Comparison of ENCODE assay signal across 24 cellular contexts in the genomic region with DNA sequence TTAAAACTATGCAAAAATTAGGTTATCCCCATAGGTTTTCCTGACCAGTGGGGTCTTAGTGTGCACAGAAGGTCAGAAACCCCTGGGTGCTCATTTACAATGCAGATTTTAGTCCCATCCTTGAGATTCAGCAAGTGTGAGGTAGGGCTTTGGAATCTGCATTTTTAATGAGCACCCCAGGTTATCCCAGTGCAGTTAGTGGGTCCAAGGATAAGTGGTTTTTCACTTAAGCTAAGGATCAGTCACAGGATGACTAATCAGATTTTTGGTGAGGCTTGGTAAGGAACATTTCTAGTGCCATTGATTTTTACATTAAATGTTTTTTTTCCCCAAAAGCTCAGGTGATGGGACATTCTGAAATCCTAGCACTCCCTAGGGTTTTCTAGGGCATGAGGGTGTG. TPM values are rescaled to one million over a fixed set of nuclear protein-coding genes. Genes with fewer than 3 reads are reported as not detected.
DNase-seq lines count a peak whose midpoint lies in the region; ATAC-seq, FAIRE-seq and TF ChIP-seq lines count a peak whose summit lies in the region.
"Had no signal": no experiment of that assay in that cellular context is flagged by ENCODE, and none has a peak within 500 bp of the region (broad histone marks: within the 10 kb centered on the region; RNA-seq: fewer than 3 reads in every experiment).

No MANE protein-coding gene starts in this region.

- H3K27me3 Mint-ChIP-seq in GM23338 (ENCODE audit: insufficient read depth, low read depth, poor library complexity) = peaks cover 6% of the 10 kb centered on the region
- no peaks in the 10 kb centered on the region for H3K27me3 Mint-ChIP-seq in stimulated activated memory B cell treated with anti-CD40 and anti-IgM and Interleukin-4, amounts not matched to agents 10 μg/mL and 1 μg/mL and 100 μg/mL, for 72 hours
- H3K27me3 Mint-ChIP-seq: CD4-positive, alpha-beta T cell had no signal

- H3K4me3 ChIP-seq in GM23338 = no peak overlapping the region
- H3K4me3 ChIP-seq in HUES64 (ENCODE audit: low read length) = no peak overlapping the region
- peak overlapping the region in 1 of 4 experiments; percentile 21; a peak in 1 of 8 replicates for H3K4me3 ChIP-seq in H1 (ENCODE audit: extremely low read depth in 1 of 4, insufficient read depth in 2 of 4, low read depth in 3 of 4, low read length in 4 of 4)
- H3K4me3 ChIP-seq: BLaER1 had no signal

- H3K9me3 ChIP-seq in HUES64 (ENCODE audit: insufficient read depth, low read depth, low read length) (no peaks in the 10 kb centered on the region), H1 (ENCODE audit: insufficient read depth in 2 of 2, low read depth in 1 of 2, low read length in 1 of 2) (no peaks in the 10 kb centered on the region)
- H3K9me3 ChIP-seq: BLaER1, SK-N-SH had no signal

- H4K8ac ChIP-seq in H1 (ENCODE audit: extremely low read depth, insufficient read depth, low read length) = no peak overlapping the region

- H2BK15ac ChIP-seq in H1 (ENCODE audit: low read length) = no peak overlapping the region

- no peak overlapping the region for H2BK20ac ChIP-seq in H1 (ENCODE audit: low read length)

- no peak overlapping the region for H2BK5ac ChIP-seq in H1 (ENCODE audit: low read depth, low read length)

- H3K79me2 ChIP-seq in GM23338 (replicated peaks; ENCODE audit: insufficient read depth) (peaks cover 53% of the 10 kb centered on the region), H1 (ENCODE audit: control insufficient read depth in 1 of 2, insufficient read depth in 2 of 2, low read length in 2 of 2) (peaks cover 0 to 68% of the 10 kb centered on the region in 2 experiments; a peak in 3 of 4 replicates)

- peak; percentile 55 for FAIRE-seq in H1 (lab: Jason Lieb, UNC)
- FAIRE-seq: G401.6, GM18507, H54 had no signal

- peak overlapping the region; percentile 28 for H4K5ac ChIP-seq in H1 (ENCODE audit: insufficient read length, low read depth, low read length)

- CTCF ChIA-PET in H1 (lab: Charles Lee; ENCODE audit: partially characterized antibody) = interaction anchor here (1.0 to 12.8 kb wide), 4 partner anchors 17 to 83 kb away, joined by 3 to 240 read pairs (median 4); no protein-coding TSS in a partner anchor

- no peaks in the 10 kb centered on the region; the same call in 1 of the 3 replicates for H3K9me3 Mint-ChIP-seq in GM23338
- no peaks in the 10 kb centered on the region for H3K9me3 Mint-ChIP-seq in stimulated activated memory B cell treated with anti-CD40 and anti-IgM and Interleukin-4, amounts not matched to agents 10 μg/mL and 1 μg/mL and 100 μg/mL, for 72 hours
- H3K9me3 Mint-ChIP-seq: CD4-positive, alpha-beta T cell; HFFc6 had no signal

- no peak overlapping the region for H2BK12ac ChIP-seq in H1 (ENCODE audit: low read depth, low read length)

- H3K4me1 ChIP-seq in GM23338 (ENCODE audit: insufficient read depth) (peaks cover 83% of the 10 kb centered on the region), HUES64 (ENCODE audit: insufficient read depth, low read length) (peaks cover 55% of the 10 kb centered on the region), H1 (replicated peaks in 1 of 4; ENCODE audit: control insufficient read depth in 3 of 4, insufficient read depth in 4 of 4, low read length in 3 of 4) (peaks cover 20 to 39% (median 31%) of the 10 kb centered on the region in 4 experiments)

- H3K27ac ChIP-seq in GM23338 (ENCODE audit: low read depth) (no peak overlapping the region; the same call in 1 of the 2 replicates), HUES64 (ENCODE audit: low read depth, low read length) (peak overlapping the region; percentile 67; the same call in 1 of the 2 replicates), H1 (ENCODE audit: low read depth, low read length) (no peak overlapping the region)
- H3K27ac ChIP-seq: BLaER1 had no signal

- peaks cover 3% of the 10 kb centered on the region; the same call in 1 of the 2 replicates for H4K20me1 ChIP-seq in GM23338 (replicated peaks; ENCODE audit: insufficient read depth)
- peaks cover 3 to 18% of the 10 kb centered on the region in 2 experiments for H4K20me1 ChIP-seq in H1 (replicated peaks in 1 of 2; ENCODE audit: control insufficient read depth in 1 of 2, insufficient read depth in 2 of 2, low read length in 2 of 2)

- H2AK5ac ChIP-seq in H1 (ENCODE audit: low read depth, low read length) = no peak overlapping the region

- no peak overlapping the region for H3K4me3 Mint-ChIP-seq in GM23338
- no peak overlapping the region for H3K4me3 Mint-ChIP-seq in stimulated activated memory B cell treated with anti-CD40 and anti-IgM and Interleukin-4, amounts not matched to agents 10 μg/mL and 1 μg/mL and 100 μg/mL, for 72 hours
- H3K4me3 Mint-ChIP-seq: CD4-positive, alpha-beta T cell; HFFc6 had no signal

- DNase-seq in GM23338 (ENCODE audit: low spot score) (peak; percentile 40), H1 (ENCODE audit: low read depth in 1 of 2, low spot score in 2 of 2) (no peak), DMS53 treated with DMSO at 0.1 percent for 48 hours (lab: John Stamatoyannopoulos, UW; ENCODE audit: unreplicated experiment) (no peak), SW 1271 (lab: John Stamatoyannopoulos, UW) (no peak)
- no peak for DNase-seq in activated CD8-positive, alpha-beta memory T cell treated with anti-CD3 and anti-CD28 coated beads, Interleukin-2, amount 50 U/mL, for 48 hours
- DNase-seq: CD4-positive, alpha-beta T cell; COR-L47; DMS79 treated with DMSO at 0.1 percent for 48 hours; HFFc6; KBM-7; NCI-H1092 treated with DMSO at 0.1 percent for 48 hours; NCI-H146; NCI-H2029; NCI-H510A treated with DMSO at 0.1 percent for 48 hours; NCI-H748 treated with DMSO at 0.1 percent for 48 hours; SIG-M5; SK-N-SH had no signal

- no peak for TF ChIP-seq EP300 in H1 (IDR thresholded peaks at IDR 0.05; ENCODE audit: borderline replicate concordance in 1 of 2, low read depth in 2 of 2, low read length in 2 of 2)

- 0 out of 2 replicates have a peak, but pooled peaks cover 3% of the 10 kb centered on the region for H3K9me2 ChIP-seq in GM23338 (ENCODE audit: insufficient read depth)
- H3K9me2 ChIP-seq: SK-N-SH had no signal

- no peak overlapping the region for H3K23ac ChIP-seq in H1 (ENCODE audit: insufficient read length)

- POLR2A ChIA-PET in H1 (lab: Charles Lee; ENCODE audit: partially characterized antibody) = interaction anchor here (8.0 kb wide), 1 partner anchor 82 kb away, joined by 37 read pairs; no protein-coding TSS in a partner anchor

- H3K23me2 ChIP-seq in H1 (ENCODE audit: low read depth, low read length) = no peaks in the 10 kb centered on the region

- peaks cover 5% of the 10 kb centered on the region for H3K79me1 ChIP-seq in H1 (ENCODE audit: low read depth, low read length)

- no peak for TF ChIP-seq POLR2A in H1 (IDR thresholded peaks at IDR 0.05; ENCODE audit: control extremely low read depth in 1 of 2, low read depth in 2 of 2, low read length in 2 of 2)

- peaks cover 3% of the 10 kb centered on the region; the same call in 2 of the 3 replicates for H3K36me3 Mint-ChIP-seq in GM23338 (ENCODE audit: low read depth)
- H3K36me3 Mint-ChIP-seq in stimulated activated memory B cell treated with anti-CD40 and anti-IgM and Interleukin-4, amounts not matched to agents 10 μg/mL and 1 μg/mL and 100 μg/mL, for 72 hours = no peaks in the 10 kb centered on the region

- H3K27ac Mint-ChIP-seq in GM23338 = peak overlapping the region; percentile 78
- peak overlapping the region; percentile 52 for H3K27ac Mint-ChIP-seq in stimulated activated memory B cell treated with anti-CD40 and anti-IgM and Interleukin-4, amounts not matched to agents 10 μg/mL and 1 μg/mL and 100 μg/mL, for 72 hours
- H3K27ac Mint-ChIP-seq: HFFc6 had no signal

- no peak overlapping the region for H3K14ac ChIP-seq in H1 (ENCODE audit: insufficient read length)

- H3K56ac ChIP-seq in H1 (replicated peaks; ENCODE audit: insufficient read length, low read depth, low read length) = no peak overlapping the region

- H3K4me1 Mint-ChIP-seq in GM23338 = peaks cover 56% of the 10 kb centered on the region
- H3K4me1 Mint-ChIP-seq in stimulated activated memory B cell treated with anti-CD40 and anti-IgM and Interleukin-4, amounts not matched to agents 10 μg/mL and 1 μg/mL and 100 μg/mL, for 72 hours = peaks cover 34% of the 10 kb centered on the region

- peak; percentile 33 for ATAC-seq in GM23338
- no peak for ATAC-seq in stimulated activated memory B cell treated with anti-CD40 and anti-IgM and Interleukin-4, amounts not matched to agents 10 μg/mL and 1 μg/mL and 100 μg/mL, for 72 hours
- ATAC-seq: Panc1 had no signal

- H3K4ac ChIP-seq in H1 (replicated peaks; ENCODE audit: insufficient read length, low read depth, low read length) = no peak overlapping the region

- no peak for TF ChIP-seq CTCF in GM23338 (conservative IDR thresholded peaks at IDR 0.05; ENCODE audit: low read depth in 2 of 2)
- no peak for TF ChIP-seq CTCF in H1 (IDR thresholded peaks at IDR 0.05; ENCODE audit: control extremely low read depth in 1 of 3, insufficient read depth in 1 of 3, low read depth in 1 of 3, low read length in 3 of 3)

- H3K9ac ChIP-seq in HUES64 (ENCODE audit: low read depth, low read length) (no peak overlapping the region), H1 (replicated peaks in 1 of 4; ENCODE audit: extremely low read depth in 1 of 4, low read depth in 3 of 4, low read length in 3 of 4) (no peak overlapping the region)
- H3K9ac ChIP-seq: BLaER1, SK-N-SH had no signal

- H3K36me3 ChIP-seq in GM23338 (ENCODE audit: insufficient read depth) (no peaks in the 10 kb centered on the region), HUES64 (ENCODE audit: insufficient read depth, low read length) (no peaks in the 10 kb centered on the region), H1 (ENCODE audit: control insufficient read depth in 2 of 4, insufficient read depth in 4 of 4, low read length in 3 of 4) (no peaks in the 10 kb centered on the region)

- no peak overlapping the region for H2BK120ac ChIP-seq in H1 (replicated peaks; ENCODE audit: low read depth, low read length)

- peak overlapping the region; percentile 45 for H3K4me2 ChIP-seq in GM23338
- H3K4me2 ChIP-seq in H1 (ENCODE audit: insufficient read depth in 1 of 2, low read depth in 2 of 2, low read length in 2 of 2) = peak overlapping the region in 1 of 2 experiments; percentile 22; a peak in 1 of 4 replicates
- H3K4me2 ChIP-seq: SK-N-SH had no signal

- H3F3A ChIP-seq in GM23338 (replicated peaks; ENCODE audit: low read depth) = no peaks in the 10 kb centered on the region

- no peak for TF ChIP-seq RAD21 in H1 (IDR thresholded peaks at IDR 0.05 in 1 of 2, conservative IDR thresholded peaks at IDR 0.05 in 1 of 2; ENCODE audit: low read depth in 2 of 2, low read length in 2 of 2)

- peak overlapping the region; percentile 52 for H3K18ac ChIP-seq in H1 (ENCODE audit: extremely low read depth, low read length)

- H2AFZ ChIP-seq in GM23338 = no peak overlapping the region
- no peak overlapping the region for H2AFZ ChIP-seq in H1 (ENCODE audit: low read length)

- H3K27me3 ChIP-seq in GM23338 (ENCODE audit: insufficient read depth) (no peaks in the 10 kb centered on the region), HUES64 (ENCODE audit: insufficient read depth, low read length) (no peaks in the 10 kb centered on the region), H1 (replicated peaks in 1 of 4; ENCODE audit: control insufficient read depth in 3 of 4, extremely low read depth in 1 of 4, insufficient read depth in 3 of 4, low read length in 3 of 4) (no peaks in the 10 kb centered on the region)
- H3K27me3 ChIP-seq: BLaER1 had no signal

- no peak overlapping the region for H4K91ac ChIP-seq in H1 (replicated peaks; ENCODE audit: insufficient read length, low read length)

RNA-seq across cellular contexts. Expression of a gene that starts 50.7 kb away (rescaled TPM):
- 25.4 and 27.6 TPM in 2 replicates for total RNA-seq in GM23338 (2014; rRNA removed; shearing (Covaris generic))
- polyA plus RNA-seq in GM23338 (2016; fragmentation: Nextera tagmentation; extraction: Ambion mirVana) (4.6 and 7.0 TPM in 2 replicates), H1 (2011; rRNA removed) (10.9 and 11.2 TPM in 2 replicates)
- polyA plus RNA-seq in HUES64 (2013, experiment 1 of 2) = 21.1 TPM
- polyA plus RNA-seq in HUES64 (2013, experiment 2 of 2) = 23.6 TPM
- total RNA-seq in H1 (2021; fragmentation: NEBNext Ultra II Directional; extraction: Animal tissue kit (Norgen Biotek cat#: 25700)) = 49.2 and 49.4 TPM in 2 replicates
- 14.8 TPM for polyA plus RNA-seq in H1 (2011; cell fraction: cytosol; rRNA removed)
- polyA plus RNA-seq in H1 (2011; cell fraction: nucleus; rRNA removed) = 20.7 TPM
- 16.3 to 23.5 TPM (median 19.1 TPM) in 4 replicates for polyA plus RNA-seq in H1 (2012, experiment 1 of 2)
- 1.8 TPM for polyA plus RNA-seq in H1 (2012, experiment 2 of 2)
- polyA plus RNA-seq in H1 (2013, experiment 1 of 2) = 21.6 TPM
- polyA plus RNA-seq in H1 (2013, experiment 2 of 2) = 23.7 TPM
- polyA minus RNA-seq in H1 (2011; rRNA and poly(A)+ RNA removed) = 66.6 and 90.3 TPM in 2 replicates
- polyA minus RNA-seq in H1 (2011; cell fraction: cytosol; rRNA and poly(A)+ RNA removed) = 26.0 TPM
- polyA minus RNA-seq in H1 (2011; cell fraction: nucleus; rRNA and poly(A)+ RNA removed) = 119 TPM
